8 cellular contexts compared by ENCODE assay signal in genomic region chr9:98192503-98193335, GRCh38. TPM values are rescaled to one million over a fixed set of nuclear protein-coding genes. Genes with fewer than 3 reads are reported as not detected.
DNase-seq lines count a peak whose midpoint lies in the region; ATAC-seq and TF ChIP-seq lines count a peak whose summit lies in the region.

Gene CORO2A (minus strand): TSS chr9:98192637. CDS start chr9:98157660, 34,977 bp downstream.

- H3K27me3 ChIP-seq in brain microvascular endothelial cell (replicated peaks) = no peaks in the 10 kb centered on the region
- peaks cover 6% of the 10 kb centered on the region for H3K27me3 ChIP-seq in iPS-18a (ENCODE audit: control insufficient read depth, insufficient read depth, low read length)
- no peaks in the 10 kb centered on the region for H3K27me3 ChIP-seq in skeletal muscle satellite cell (ENCODE audit: control insufficient read depth, insufficient read depth, low read length)

- DNase-seq in G401 (ENCODE audit: low spot score) (peak; percentile 84), NCI-H1436 treated with DMSO at 0.1 percent for 48 hours (lab: John Stamatoyannopoulos, UW) (peak; percentile 19), UCSD-AML1 (lab: John Stamatoyannopoulos, UW; ENCODE audit: unreplicated experiment) (peak; percentile 79), brain microvascular endothelial cell (peak; percentile 37)

- H3K36me3 ChIP-seq in brain microvascular endothelial cell (replicated peaks) (no peaks in the 10 kb centered on the region), iPS-18a (ENCODE audit: control insufficient read depth, low read depth, low read length) (no peaks in the 10 kb centered on the region), skeletal muscle satellite cell (ENCODE audit: insufficient read depth, low read length) (peaks cover 2% of the 10 kb centered on the region)

- H3K9me3 ChIP-seq in iPS-18a (ENCODE audit: control insufficient read depth, low read depth, low read length) (no peaks in the 10 kb centered on the region), skeletal muscle satellite cell (replicated peaks; ENCODE audit: low read length) (no peaks in the 10 kb centered on the region)

- H3K4me2 ChIP-seq in skeletal muscle satellite cell (ENCODE audit: low read length) = peak within 1 kb of the TSS; percentile 95

- in situ Hi-C loops in G401 (cut with HindIII; ENCODE audit: low sequenced_read_pairs) (no loop called here), brain microvascular endothelial cell (cut with HindIII; ENCODE audit: low pct_ligation_motif_present, low sequenced_read_pairs) (no loop called here)

- peak; percentile 51 for ATAC-seq in HG02571 (IDR thresholded peaks at IDR 0.05; ENCODE audit: unreplicated experiment)
- no peak for ATAC-seq in HG03378 (IDR thresholded peaks at IDR 0.05; ENCODE audit: unreplicated experiment)

- H3K4me3 ChIP-seq in brain microvascular endothelial cell (ENCODE audit: low read depth, low read length) (peak within 1 kb of the TSS; percentile 66), iPS-18a (ENCODE audit: low read length) (peak within 1 kb of the TSS; percentile 74), skeletal muscle satellite cell (ENCODE audit: low read length) (peak within 1 kb of the TSS; percentile 77)

- H3K27ac ChIP-seq in brain microvascular endothelial cell (no peak within 1 kb of the TSS), iPS-18a (ENCODE audit: low read length) (no peak within 1 kb of the TSS)

- H3K4me1 ChIP-seq in iPS-18a (ENCODE audit: control insufficient read depth, low read depth, low read length) (peaks cover 12% of the 10 kb centered on the region), skeletal muscle satellite cell (ENCODE audit: control insufficient read depth, insufficient read depth, low read length) (peaks cover 10% of the 10 kb centered on the region)

- H3K9ac ChIP-seq in iPS-18a (ENCODE audit: low read length) = peak within 1 kb of the TSS; percentile 13
- peak within 1 kb of the TSS; percentile 75 for H3K9ac ChIP-seq in skeletal muscle satellite cell (ENCODE audit: low read depth, low read length)

- TF ChIP-seq CTCF in brain microvascular endothelial cell (IDR thresholded peaks at IDR 0.05; ENCODE audit: low read depth, low read length, missing control alignments) = peak; percentile 73

RNA-seq across cellular contexts. Expression of gene CORO2A, which starts in this region (rescaled TPM):
- total RNA-seq in G401 (2014; rRNA removed; shearing (Covaris generic)) = 8.0 and 9.3 TPM in 2 replicates
- total RNA-seq in skeletal muscle satellite cell (2012; rRNA removed) = 0.25 and 0.44 TPM in 2 replicates

Comparison
In these comparisons a context has a peak if more than half of its experiments do, and no peak if none do; other contexts are left out.
1. DNase-seq: peak in every context shown above with its lines; median percentile 84 in G401; 79 in UCSD-AML1; 37 in brain microvascular endothelial cell; 19 in NCI-H1436 treated with DMSO at 0.1 percent for 48 hours.